In genomic region chr6:157989541-157990289, GRCh38 we compare ENCODE assay signal across 9 cellular contexts.
DNase-seq lines count a peak whose midpoint lies in the region; ATAC-seq and TF ChIP-seq lines count a peak whose summit lies in the region.
"Had no signal": no experiment of that assay in that cellular context is flagged by ENCODE, and none has a peak within 500 bp of the region (broad histone marks: within the 10 kb centered on the region; RNA-seq: fewer than 3 reads in every experiment).

No MANE protein-coding gene starts in this region.

- H3K4me3 Mint-ChIP-seq in memory B cell = peak overlapping the region; percentile 81

- H3K36me3 Mint-ChIP-seq in memory B cell = peaks cover 2% of the 10 kb centered on the region

- peak; percentile 35 for DNase-seq in NCI-H510A treated with DMSO at 0.1 percent for 48 hours (lab: John Stamatoyannopoulos, UW)
- no peak for DNase-seq in NCI-H510A (lab: John Stamatoyannopoulos, UW)
- DNase-seq in NCI-H524 treated with DMSO at 0.1 percent for 48 hours (lab: John Stamatoyannopoulos, UW) = peak; percentile 39
- peak; percentile 41 to 53 for DNase-seq in cardiac fibroblast (ENCODE audit: low read depth in 2 of 2)
- DNase-seq in memory B cell (ENCODE audit: low spot score in 2 of 2) = no peak
- no peak for DNase-seq in AG08396 (ENCODE audit: low spot score)

- peaks cover 19% of the 10 kb centered on the region for H3K4me1 Mint-ChIP-seq in memory B cell

- H3K27me3 Mint-ChIP-seq in memory B cell = no peaks in the 10 kb centered on the region

- ATAC-seq in memory B cell (ENCODE audit: low read depth) (no peak), GM21528 (IDR thresholded peaks at IDR 0.05; ENCODE audit: low FRiP score, unreplicated experiment) (no peak), HG03354 (IDR thresholded peaks at IDR 0.05; ENCODE audit: poor library complexity, severe bottlenecking, unreplicated experiment) (no peak)

- H3K4me3 ChIP-seq in cardiac fibroblast (replicated peaks in 1 of 2; ENCODE audit: low read depth in 2 of 2, low read length in 2 of 2) = no peak overlapping the region
- H3K4me3 ChIP-seq: skin epidermis had no signal

- TF ChIP-seq CTCF in cardiac fibroblast (IDR thresholded peaks at IDR 0.05; ENCODE audit: low read depth, low read length) = no peak

- peaks cover 1% of the 10 kb centered on the region for H3K9me3 Mint-ChIP-seq in memory B cell

- H3K27ac Mint-ChIP-seq in memory B cell = peak overlapping the region; percentile 62

Comparison
In these comparisons a context has a peak if more than half of its experiments do, and no peak if none do; other contexts are left out.
1. DNase-seq: peak in NCI-H510A treated with DMSO at 0.1 percent for 48 hours (single experiment), NCI-H524 treated with DMSO at 0.1 percent for 48 hours (single experiment) and cardiac fibroblast (2 of 2); none in NCI-H510A (single experiment), memory B cell (0 of 2) and AG08396 (single experiment).